Comparison of ENCODE assay signal across 9 cellular contexts in the genomic region with DNA sequence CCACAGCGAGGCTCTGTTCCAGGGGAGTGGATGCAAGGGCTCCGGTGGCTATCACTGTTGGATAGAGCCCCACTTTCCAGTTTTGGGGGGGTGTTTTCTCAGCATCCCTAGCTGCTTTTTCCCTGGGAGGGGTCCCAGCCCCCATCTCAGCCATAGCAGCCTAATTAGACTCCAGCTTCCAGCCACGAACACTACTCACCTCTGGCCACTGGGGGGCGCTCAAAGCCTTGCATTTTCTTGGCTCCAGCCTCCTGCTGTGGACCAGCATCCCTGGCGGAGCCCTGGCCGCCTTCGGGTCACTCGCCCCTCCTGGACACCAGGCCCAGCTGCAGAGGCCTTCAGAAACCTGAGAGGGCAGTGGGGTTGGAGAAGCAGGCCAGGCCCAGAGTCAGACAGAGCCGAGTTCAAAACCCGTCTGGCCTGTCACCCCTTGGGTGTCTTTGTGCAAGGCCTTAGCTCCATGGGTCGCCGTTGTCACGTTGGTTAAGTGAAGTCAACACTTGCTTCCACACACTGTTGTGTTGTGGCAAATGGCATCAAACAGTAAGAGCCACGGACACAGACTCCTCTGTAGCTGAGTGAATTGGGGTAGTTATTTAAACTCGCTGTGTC.
DNase-seq lines count a peak whose midpoint lies in the region; ATAC-seq and TF ChIP-seq lines count a peak whose summit lies in the region.
"Had no signal": no experiment of that assay in that cellular context is flagged by ENCODE, and none has a peak within 500 bp of the region (broad histone marks: within the 10 kb centered on the region; RNA-seq: fewer than 3 reads in every experiment).

No MANE protein-coding gene starts in this region.

- peak; percentile 84 for TF ChIP-seq CTCF in retinal pigment epithelial cell (conservative IDR thresholded peaks at IDR 0.05; ENCODE audit: low read depth, low read length)

- no peak for ATAC-seq in activated naive CD8-positive, alpha-beta T cell treated with anti-CD3 and anti-CD28 coated beads, Interleukin-2, amount 50 U/mL, for 24 hours
- peak; percentile 18 to 58 for ATAC-seq in left cardiac atrium
- ATAC-seq in GM18519 (IDR thresholded peaks at IDR 0.05; ENCODE audit: low FRiP score, unreplicated experiment): no peak

- H3K9me3 Mint-ChIP-seq in activated naive CD8-positive, alpha-beta T cell treated with anti-CD3 and anti-CD28 coated beads, Interleukin-2, amount 50 U/mL, for 24 hours: no peaks in the 10 kb centered on the region
- H3K9me3 Mint-ChIP-seq: T-helper 1 cell treated with Interleukin-12 subunit alpha and Interleukin-12 subunit beta and Interleukin-4 antibody, amounts not matched to agents 30 μg/mL and 1 μg/mL, for 36 hours had no signal

- no peak overlapping the region for H3K4me3 Mint-ChIP-seq in activated naive CD8-positive, alpha-beta T cell treated with anti-CD3 and anti-CD28 coated beads, Interleukin-2, amount 50 U/mL, for 24 hours
- H3K4me3 Mint-ChIP-seq: T-helper 1 cell treated with Interleukin-12 subunit alpha and Interleukin-12 subunit beta and Interleukin-4 antibody, amounts not matched to agents 30 μg/mL and 1 μg/mL, for 36 hours had no signal

- H3K36me3 ChIP-seq in HAP-1 (replicated peaks) (no peaks in the 10 kb centered on the region), SJSA1 (peaks cover 32% of the 10 kb centered on the region; the same call in 1 of the 2 replicates)

- H3K9me3 ChIP-seq in HAP-1 (no peaks in the 10 kb centered on the region), SJSA1 (replicated peaks) (no peaks in the 10 kb centered on the region)

- H3K27ac Mint-ChIP-seq in activated naive CD8-positive, alpha-beta T cell treated with anti-CD3 and anti-CD28 coated beads, Interleukin-2, amount 50 U/mL, for 24 hours: no peak overlapping the region
- H3K27ac Mint-ChIP-seq: T-helper 1 cell treated with Interleukin-12 subunit alpha and Interleukin-12 subunit beta and Interleukin-4 antibody, amounts not matched to agents 30 μg/mL and 1 μg/mL, for 36 hours had no signal

- H3K4me1 Mint-ChIP-seq in activated naive CD8-positive, alpha-beta T cell treated with anti-CD3 and anti-CD28 coated beads, Interleukin-2, amount 50 U/mL, for 24 hours: no peaks in the 10 kb centered on the region

- intact Hi-C loops in left cardiac atrium (cut with DNase I): loop anchor here (5.0 to 10.0 kb wide), 4 partner anchors 163 to 921 kb away; no protein-coding TSS in a partner anchor

- DNase-seq in CMK (ENCODE audit: low read depth) (peak; percentile 25), HAP-1 (ENCODE audit: low spot score in 2 of 2) (peak; percentile 43 to 84), SJSA1 (ENCODE audit: low read depth in 1 of 2, low spot score in 2 of 2) (peak; percentile 44 to 65), left cardiac atrium (peak; percentile 52), retinal pigment epithelial cell (ENCODE audit: low read depth) (no peak), GDM1 (lab: John Stamatoyannopoulos, UW) (no peak)
- DNase-seq in activated naive CD8-positive, alpha-beta T cell treated with anti-CD3 and anti-CD28 coated beads, Interleukin-2, amount 50 U/mL, for 24 hours: peak; percentile 68

- H3K4me3 ChIP-seq in HAP-1 (no peak overlapping the region), SJSA1 (no peak overlapping the region), retinal pigment epithelial cell (ENCODE audit: low read length) (no peak overlapping the region)

- H3K4me1 ChIP-seq in HAP-1: 0 out of 2 replicates have a peak, but pooled peaks cover 5% of the 10 kb centered on the region
- no peaks in the 10 kb centered on the region for H3K4me1 ChIP-seq in SJSA1 (replicated peaks)

- in situ Hi-C loops in HAP-1 (cut with MboI; ENCODE audit: low sequenced_read_pairs): loop anchor here (10.0 to 25.0 kb wide), 2 partner anchors 173 to 926 kb away; no protein-coding TSS in a partner anchor

- H3K36me3 Mint-ChIP-seq in activated naive CD8-positive, alpha-beta T cell treated with anti-CD3 and anti-CD28 coated beads, Interleukin-2, amount 50 U/mL, for 24 hours (ENCODE audit: low read depth): no peaks in the 10 kb centered on the region

- H3K27ac ChIP-seq in SJSA1: no peak overlapping the region

- H3K27me3 Mint-ChIP-seq in activated naive CD8-positive, alpha-beta T cell treated with anti-CD3 and anti-CD28 coated beads, Interleukin-2, amount 50 U/mL, for 24 hours: no peaks in the 10 kb centered on the region

- H3K27me3 ChIP-seq in HAP-1 (ENCODE audit: low read depth): no peaks in the 10 kb centered on the region
- no peaks in the 10 kb centered on the region for H3K27me3 ChIP-seq in SJSA1 (replicated peaks)

Comparison
In these comparisons a context has a peak if more than half of its experiments do, and no peak if none do; other contexts are left out.
1. DNase-seq: peak in CMK (single experiment), HAP-1 (2 of 2), SJSA1 (2 of 2), activated naive CD8-positive, alpha-beta T cell treated with anti-CD3 and anti-CD28 coated beads, Interleukin-2, amount 50 U/mL, for 24 hours (single experiment) and left cardiac atrium (single experiment); none in retinal pigment epithelial cell (single experiment) and GDM1 (single experiment).
2. ATAC-seq: peak in left cardiac atrium (2 of 2); none in activated naive CD8-positive, alpha-beta T cell treated with anti-CD3 and anti-CD28 coated beads, Interleukin-2, amount 50 U/mL, for 24 hours (single experiment) and GM18519 (single experiment).